Comparison of ENCODE assay signal across 1 cellular context in the genomic region with DNA sequence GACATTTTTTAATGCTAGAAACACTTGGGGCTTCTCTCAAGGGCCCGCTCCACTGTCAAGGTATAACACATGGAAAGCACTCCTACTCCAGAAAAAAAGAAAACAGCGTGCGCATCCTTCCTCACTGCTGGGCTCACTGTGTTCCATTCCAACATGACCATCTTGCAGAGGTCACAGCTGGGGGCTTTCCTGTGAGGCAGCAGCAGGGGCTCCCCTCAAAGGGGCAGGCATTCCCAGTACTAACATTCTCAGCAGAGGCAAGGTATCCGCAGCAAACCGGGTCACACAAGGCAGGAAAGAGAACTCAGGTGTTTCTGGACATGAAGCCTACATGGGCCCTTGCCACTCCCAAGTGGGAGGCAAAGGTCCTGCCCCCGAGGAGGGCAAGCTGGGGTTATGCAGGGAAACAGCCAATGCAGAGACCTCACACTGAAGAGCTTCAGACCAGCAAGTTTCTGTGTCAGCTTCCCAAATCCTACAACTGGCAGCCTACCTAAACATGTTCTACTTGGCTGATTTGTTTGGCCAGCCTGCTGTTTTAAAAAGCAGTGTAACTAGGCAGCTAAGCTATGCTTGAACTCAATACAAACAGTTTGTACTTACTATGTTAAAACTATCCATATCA.
TF ChIP-seq lines count a peak whose summit lies in the region.

No MANE protein-coding gene starts in this region.

TF ChIP-seq in GM23338, 12 proteins besides CTCF, POLR2A, EP300 and RAD21 (continued from another document):
- TF ChIP-seq ZNF462 (CRISPR knock-in tag; IDR thresholded peaks at IDR 0.05), result no peak
TF ChIP-seq in GM23338: peak in this region for 0.
